ENCODE assay signal across 13 cellular contexts in genomic region chr18:58761970-58762780, GRCh38.
DNase-seq lines count a peak whose midpoint lies in the region; FAIRE-seq and TF ChIP-seq lines count a peak whose summit lies in the region.
"Had no signal": no experiment of that assay in that cellular context is flagged by ENCODE, and none has a peak within 500 bp of the region (broad histone marks: within the 10 kb centered on the region; RNA-seq: fewer than 3 reads in every experiment).

No MANE protein-coding gene starts in this region.

- TF ChIP-seq CTCF in right atrium auricular region (IDR thresholded peaks at IDR 0.05) = no peak
- TF ChIP-seq CTCF in hepatocyte (IDR thresholded peaks at IDR 0.05; ENCODE audit: poor library complexity) = no peak

- DNase-seq in GM19239 (ENCODE audit: insufficient read length, low spot score) (no peak), Karpas-422 (no peak), right atrium auricular region (ENCODE audit: low spot score) (peak; percentile 55), hepatocyte (ENCODE audit: low spot score) (no peak), GM03348 (ENCODE audit: low spot score) (no peak)
- peak; percentile 19 for DNase-seq in stimulated activated CD8-positive, alpha-beta memory T cell treated with anti-CD3 and anti-CD28 coated beads, Interleukin-4, amount 100 ng/mL, for 48 hours
- no peak for DNase-seq in stimulated activated CD4-positive, alpha-beta T cell treated with anti-CD3 and anti-CD28 coated beads, Interleukin-4, amount 100 ng/mL, for 4 hours
- DNase-seq: kidney glomerular epithelial cell, NCI-H2227 treated with DMSO at 0.1 percent for 48 hours, SW 1271 had no signal

- H3K79me2 ChIP-seq in Karpas-422 (ENCODE audit: low read length) (no peaks in the 10 kb centered on the region), hepatocyte (no peaks in the 10 kb centered on the region)

- H3K9ac ChIP-seq in Karpas-422 (ENCODE audit: low read length) = no peak overlapping the region
- H3K9ac ChIP-seq: neural progenitor cell had no signal

- H3K9me3 ChIP-seq in Karpas-422 (ENCODE audit: low read length) (no peaks in the 10 kb centered on the region), right atrium auricular region (no peaks in the 10 kb centered on the region), hepatocyte (ENCODE audit: low read depth) (no peaks in the 10 kb centered on the region)

- no peak overlapping the region for H2AFZ ChIP-seq in Karpas-422 (ENCODE audit: low read length)
- no peak overlapping the region for H2AFZ ChIP-seq in hepatocyte
- H2AFZ ChIP-seq: neural progenitor cell had no signal

- H3K9me2 ChIP-seq in Karpas-422 (replicated peaks; ENCODE audit: insufficient read depth, low read length) (no peaks in the 10 kb centered on the region), hepatocyte (replicated peaks; ENCODE audit: insufficient read depth) (no peaks in the 10 kb centered on the region)

- FAIRE-seq in GM19239 (lab: Jason Lieb, UNC) = peak; percentile 4
- FAIRE-seq: endometrium had no signal

- peaks cover 9% of the 10 kb centered on the region for H3K4me1 ChIP-seq in Karpas-422 (ENCODE audit: low read length)
- peaks cover 0 to 4% of the 10 kb centered on the region in 2 donors for H3K4me1 ChIP-seq in right atrium auricular region
- no peaks in the 10 kb centered on the region for H3K4me1 ChIP-seq in hepatocyte (ENCODE audit: insufficient read depth)
- H3K4me1 ChIP-seq: neural progenitor cell had no signal

- no peaks in the 10 kb centered on the region for H3K36me3 ChIP-seq in Karpas-422 (ENCODE audit: insufficient read depth, low read length)
- no peaks in the 10 kb centered on the region for H3K36me3 ChIP-seq in right atrium auricular region
- no peaks in the 10 kb centered on the region for H3K36me3 ChIP-seq in hepatocyte (replicated peaks; ENCODE audit: insufficient read depth, low read depth)
- H3K36me3 ChIP-seq: neural progenitor cell had no signal

- H4K20me1 ChIP-seq in Karpas-422 (ENCODE audit: insufficient read depth, low read depth, low read length) (no peaks in the 10 kb centered on the region), hepatocyte (ENCODE audit: insufficient read depth, poor library complexity, severe bottlenecking) (no peaks in the 10 kb centered on the region)

- no peak overlapping the region for H3K4me3 ChIP-seq in Karpas-422 (ENCODE audit: low read length)
- H3K4me3 ChIP-seq in right atrium auricular region = no peak overlapping the region
- no peak overlapping the region for H3K4me3 ChIP-seq in hepatocyte
- H3K4me3 ChIP-seq: neural progenitor cell had no signal

- WGBS in hepatocyte (ENCODE audit: low lambda C conversion rate, missing lambda C conversion rate) = 98% methylated on average over 15 of the region's 15 CpGs

- H3K27me3 ChIP-seq in Karpas-422 (ENCODE audit: low read length) = no peaks in the 10 kb centered on the region
- no peaks in the 10 kb centered on the region for H3K27me3 ChIP-seq in right atrium auricular region
- no peaks in the 10 kb centered on the region for H3K27me3 ChIP-seq in hepatocyte
- H3K27me3 ChIP-seq: neural progenitor cell had no signal

- peak overlapping the region; percentile 13 for H3K4me2 ChIP-seq in Karpas-422 (ENCODE audit: low read depth, low read length, poor library complexity, severe bottlenecking)
- no peak overlapping the region for H3K4me2 ChIP-seq in hepatocyte
- H3K4me2 ChIP-seq: neural progenitor cell had no signal

- H3K27ac ChIP-seq in Karpas-422 (ENCODE audit: low read length) (no peak overlapping the region), right atrium auricular region (peak overlapping the region; percentile 42 to 46), hepatocyte (no peak overlapping the region)
- H3K27ac ChIP-seq: neural progenitor cell, RWPE1 had no signal

Comparison
In these comparisons a context has a peak if more than half of its experiments do, and no peak if none do; other contexts are left out.
1. DNase-seq: peak in right atrium auricular region (single experiment) and stimulated activated CD8-positive, alpha-beta memory T cell treated with anti-CD3 and anti-CD28 coated beads, Interleukin-4, amount 100 ng/mL, for 48 hours (single experiment); none in GM19239 (single experiment), Karpas-422 (single experiment), hepatocyte (single experiment), stimulated activated CD4-positive, alpha-beta T cell treated with anti-CD3 and anti-CD28 coated beads, Interleukin-4, amount 100 ng/mL, for 4 hours (0 of 2) and GM03348 (single experiment).
2. H3K27ac ChIP-seq: peak in right atrium auricular region (2 of 2); none in Karpas-422 (single experiment) and hepatocyte (single experiment).